Comparison of ENCODE assay signal across 32 cellular contexts in genomic region chr6:168557512-168557911, GRCh38.
"Had no signal": no experiment of that assay in that cellular context is flagged by ENCODE, and none has a peak within 500 bp of the region (broad histone marks: within the 10 kb centered on the region; RNA-seq: fewer than 3 reads in every experiment).

No MANE protein-coding gene starts in this region.

- H3K9me3 Mint-ChIP-seq: activated naive CD4-positive, alpha-beta T cell treated with anti-CD3 and anti-CD28 coated beads, Interleukin-2, amount 50 U/mL, for 72 hours; activated T-cell treated with anti-CD3 and anti-CD28 coated beads, Interleukin-2, amount 50 U/mL, for 24 hours; brain had no signal

- H3K27ac ChIP-seq: ascending aorta, breast epithelium, cardiac muscle cell, colonic mucosa, esophagus muscularis mucosa, foreskin keratinocyte, gastrocnemius medialis, heart right ventricle had no signal

- H3K27ac Mint-ChIP-seq: activated CD4-positive, alpha-beta memory T cell treated with anti-CD3 and anti-CD28 coated beads for 36 hours; activated CD4-positive, alpha-beta T cell treated with anti-CD3 and anti-CD28 coated beads for 36 hours; activated CD4-positive, alpha-beta T cell treated with anti-CD3 and anti-CD28 coated beads, Interleukin-2, amount 10 ng/mL, durations not matched to agents 24 days and 14 days; activated CD8-positive, alpha-beta memory T cell treated with anti-CD3 and anti-CD28 coated beads, Interleukin-2, amount 10 ng/mL, durations not matched to agents 7 days and 5 days; activated CD8-positive, alpha-beta T cell treated with anti-CD3 and anti-CD28 coated beads, Interleukin-2, amount 10 ng/mL, durations not matched to agents 7 days and 5 days; activated naive CD4-positive, alpha-beta T cell treated with anti-CD3 and anti-CD28 coated beads, Interleukin-2, amount 10 ng/mL, durations not matched to agents 7 days and 5 days; activated naive CD4-positive, alpha-beta T cell treated with anti-CD3 and anti-CD28 coated beads, Interleukin-2, amount 50 U/mL, for 72 hours; activated naive CD8-positive, alpha-beta T cell treated with anti-CD3 and anti-CD28 coated beads, Interleukin-2, amount 10 ng/mL, durations not matched to agents 7 days and 5 days; activated T-cell treated with anti-CD3 and anti-CD28 coated beads, Interleukin-2, amount 50 U/mL, for 24 hours; activated T-cell treated with anti-CD3 and anti-CD28 coated beads, Interleukin-2, amount 50 U/mL, for 72 hours; brain; endodermal cell had no signal

- H3K4me1 Mint-ChIP-seq: activated CD4-positive, alpha-beta T cell treated with anti-CD3 and anti-CD28 coated beads for 36 hours; activated CD4-positive, alpha-beta T cell treated with anti-CD3 and anti-CD28 coated beads, Interleukin-2, amount 10 ng/mL, durations not matched to agents 24 days and 14 days; activated CD8-positive, alpha-beta memory T cell treated with anti-CD3 and anti-CD28 coated beads, Interleukin-2, amount 10 ng/mL, durations not matched to agents 7 days and 5 days; activated naive CD4-positive, alpha-beta T cell treated with anti-CD3 and anti-CD28 coated beads, Interleukin-2, amount 10 ng/mL, durations not matched to agents 7 days and 5 days; activated naive CD8-positive, alpha-beta T cell treated with anti-CD3 and anti-CD28 coated beads, Interleukin-2, amount 10 ng/mL, durations not matched to agents 7 days and 5 days; endodermal cell had no signal

- H3K4me3 ChIP-seq: ascending aorta, breast epithelium, cardiac muscle cell, colonic mucosa, esophagus muscularis mucosa, gastrocnemius medialis, heart right ventricle had no signal

- H3K4me3 Mint-ChIP-seq: activated CD4-positive, alpha-beta memory T cell treated with anti-CD3 and anti-CD28 coated beads for 36 hours; activated CD4-positive, alpha-beta T cell treated with anti-CD3 and anti-CD28 coated beads for 36 hours; activated CD4-positive, alpha-beta T cell treated with anti-CD3 and anti-CD28 coated beads, Interleukin-2, amount 10 ng/mL, durations not matched to agents 24 days and 14 days; activated CD8-positive, alpha-beta memory T cell treated with anti-CD3 and anti-CD28 coated beads, Interleukin-2, amount 10 ng/mL, durations not matched to agents 7 days and 5 days; activated CD8-positive, alpha-beta T cell treated with anti-CD3 and anti-CD28 coated beads, Interleukin-2, amount 10 ng/mL, durations not matched to agents 7 days and 5 days; activated naive CD4-positive, alpha-beta T cell treated with anti-CD3 and anti-CD28 coated beads, Interleukin-2, amount 10 ng/mL, durations not matched to agents 7 days and 5 days; activated naive CD8-positive, alpha-beta T cell treated with anti-CD3 and anti-CD28 coated beads, Interleukin-2, amount 10 ng/mL, durations not matched to agents 7 days and 5 days; activated T-cell treated with anti-CD3 and anti-CD28 coated beads, Interleukin-2, amount 50 U/mL, for 24 hours; activated T-cell treated with anti-CD3 and anti-CD28 coated beads, Interleukin-2, amount 50 U/mL, for 72 hours; brain; endodermal cell had no signal

- H3K36me3 ChIP-seq: breast epithelium, cardiac muscle cell, colonic mucosa, gastrocnemius medialis, heart right ventricle had no signal

- H3K27me3 ChIP-seq: ascending aorta, breast epithelium, cardiac muscle cell, colonic mucosa, esophagus muscularis mucosa, foreskin keratinocyte, gastrocnemius medialis, heart right ventricle had no signal

- H3K9me3 ChIP-seq: ascending aorta, breast epithelium, colonic mucosa, esophagus muscularis mucosa, gastrocnemius medialis, heart right ventricle had no signal

- H3K4me1 ChIP-seq: breast epithelium, colonic mucosa, esophagus muscularis mucosa, foreskin keratinocyte, gastrocnemius medialis had no signal

- DNase-seq: activated CD4-positive, alpha-beta memory T cell treated with anti-CD3 and anti-CD28 coated beads for 36 hours; activated CD4-positive, alpha-beta T cell treated with anti-CD3 and anti-CD28 coated beads for 36 hours; activated CD4-positive, alpha-beta T cell treated with anti-CD3 and anti-CD28 coated beads, Interleukin-2, amount 10 ng/mL, durations not matched to agents 24 days and 14 days; activated CD4-positive, CD25-positive, alpha-beta regulatory T cell; activated CD4-positive, CD25-positive, alpha-beta regulatory T cell treated with anti-CD3 and anti-CD28 coated beads, Interleukin-2, amount 50 U/mL, for 72 hours; activated CD8-positive, alpha-beta memory T cell treated with anti-CD3 and anti-CD28 coated beads, Interleukin-2, amount 10 ng/mL, durations not matched to agents 7 days and 5 days; activated CD8-positive, alpha-beta memory T cell treated with anti-CD3 and anti-CD28 coated beads, Interleukin-2, amount 50 U/mL, for 48 hours; activated CD8-positive, alpha-beta T cell treated with anti-CD3 and anti-CD28 coated beads, Interleukin-2, amount 10 ng/mL, durations not matched to agents 7 days and 5 days; activated gamma-delta T cell; activated naive CD4-positive, alpha-beta T cell; activated naive CD4-positive, alpha-beta T cell treated with anti-CD3 and anti-CD28 coated beads, Interleukin-2, amount 10 ng/mL, durations not matched to agents 7 days and 5 days; activated naive CD8-positive, alpha-beta T cell treated with anti-CD3 and anti-CD28 coated beads, Interleukin-2, amount 10 ng/mL, durations not matched to agents 7 days and 5 days; activated T-cell treated with anti-CD3 and anti-CD28 coated beads for 4 hours; activated T-cell treated with anti-CD3 and anti-CD28 coated beads, Interleukin-2, amount 50 U/mL, for 24 hours; activated T-cell treated with anti-CD3 and anti-CD28 coated beads, Interleukin-2, amount 50 U/mL, for 72 hours; central memory CD4-positive, alpha-beta T cell; cerebellar nuclear complex; colonic mucosa; effector CD8-positive, alpha-beta T cell; endodermal cell; erythroblast; foreskin keratinocyte; gastrocnemius medialis; glutamatergic neuron; heart right ventricle; T-helper 2 cell had no signal

- H3K27me3 Mint-ChIP-seq: activated CD4-positive, alpha-beta T cell treated with anti-CD3 and anti-CD28 coated beads, Interleukin-2, amount 10 ng/mL, durations not matched to agents 24 days and 14 days; activated CD8-positive, alpha-beta memory T cell treated with anti-CD3 and anti-CD28 coated beads, Interleukin-2, amount 10 ng/mL, durations not matched to agents 7 days and 5 days; activated naive CD4-positive, alpha-beta T cell treated with anti-CD3 and anti-CD28 coated beads, Interleukin-2, amount 10 ng/mL, durations not matched to agents 7 days and 5 days; activated T-cell treated with anti-CD3 and anti-CD28 coated beads, Interleukin-2, amount 50 U/mL, for 24 hours had no signal

- H3K36me3 Mint-ChIP-seq: activated CD4-positive, alpha-beta memory T cell treated with anti-CD3 and anti-CD28 coated beads for 36 hours; activated CD8-positive, alpha-beta memory T cell treated with anti-CD3 and anti-CD28 coated beads, Interleukin-2, amount 10 ng/mL, durations not matched to agents 7 days and 5 days; activated naive CD4-positive, alpha-beta T cell treated with anti-CD3 and anti-CD28 coated beads, Interleukin-2, amount 10 ng/mL, durations not matched to agents 7 days and 5 days; activated naive CD4-positive, alpha-beta T cell treated with anti-CD3 and anti-CD28 coated beads, Interleukin-2, amount 50 U/mL, for 72 hours; activated naive CD8-positive, alpha-beta T cell treated with anti-CD3 and anti-CD28 coated beads, Interleukin-2, amount 10 ng/mL, durations not matched to agents 7 days and 5 days; brain had no signal
